Comparison of ENCODE assay signal across 25 cellular contexts in genomic region chr9:119074017-119074416, GRCh38.
DNase-seq lines count a peak whose midpoint lies in the region; ATAC-seq, FAIRE-seq and TF ChIP-seq lines count a peak whose summit lies in the region.
"Had no signal": no experiment of that assay in that cellular context is flagged by ENCODE, and none has a peak within 500 bp of the region (broad histone marks: within the 10 kb centered on the region; RNA-seq: fewer than 3 reads in every experiment).

No MANE protein-coding gene starts in this region.

- H3K27ac ChIP-seq in MM.1S (ENCODE audit: low read length) (no peak overlapping the region), pancreas (no peak overlapping the region)
- H3K27ac ChIP-seq: heart right ventricle, prostate gland, SJSA1, stomach, tibial artery, vagina had no signal

- WGBS in pancreas, 2 donors: 17 to 22% methylated on average over 4 of the region's 4 CpGs

- no peaks in the 10 kb centered on the region for H3K9me2 ChIP-seq in MM.1S (replicated peaks; ENCODE audit: insufficient read depth, low read length)

- DNase-seq in GM12865 (ENCODE audit: low read depth) (peak; percentile 45), MM.1S (peak; percentile 81), islet precursor cell (peak; percentile 56), mesenteric fat pad (ENCODE audit: low spot score) (no peak), pancreas (no peak), HT-29 (ENCODE audit: low spot score) (no peak)
- DNase-seq: activated CD4-positive, alpha-beta T cell treated with anti-CD3 and anti-CD28 coated beads for 48 hours; activated CD8-positive, alpha-beta memory T cell treated with anti-CD3 and anti-CD28 coated beads for 24 hours; activated naive CD4-positive, alpha-beta T cell treated with anti-CD3 and anti-CD28 coated beads, Interleukin-2, amount 50 U/mL, for 16 hours; activated T-cell treated with anti-CD3 and anti-CD28 coated beads for 4 hours; amygdala; H7; heart right ventricle; NCI-H1930; NCI-H526 treated with DMSO at 0.1 percent for 48 hours; stimulated activated CD8-positive, alpha-beta memory T cell treated with anti-CD3 and anti-CD28 coated beads, Interleukin-4, amount 100 ng/mL, for 48 hours; stomach; T1000; tibial artery had no signal

- H4K20me1 ChIP-seq in MM.1S (ENCODE audit: insufficient read depth, low read length): no peaks in the 10 kb centered on the region

- FAIRE-seq in pancreas (lab: Jason Lieb, UNC): no peak
- FAIRE-seq: endothelial cell of umbilical vein had no signal

- ATAC-seq in GM19467 (IDR thresholded peaks at IDR 0.05; ENCODE audit: unreplicated experiment): peak; percentile 50
- no peak for ATAC-seq in pancreas
- ATAC-seq: heart right ventricle, sciatic nerve had no signal

- no peak overlapping the region for H3K4me2 ChIP-seq in MM.1S (ENCODE audit: low read depth, low read length)

- no peaks in the 10 kb centered on the region for H3K4me1 ChIP-seq in MM.1S (ENCODE audit: low read length)
- no peaks in the 10 kb centered on the region for H3K4me1 ChIP-seq in pancreas
- H3K4me1 ChIP-seq: heart right ventricle, prostate gland, SJSA1, stomach, vagina had no signal

- H2AFZ ChIP-seq in MM.1S (ENCODE audit: low read length): no peak overlapping the region

- H3K9ac ChIP-seq in MM.1S (ENCODE audit: low read length): no peak overlapping the region

- intact Hi-C loops in pancreas (cut with DNase I): no loop called here

- H3K4me3 ChIP-seq in GM12865 (ENCODE audit: low read depth, low read length) (no peak overlapping the region), MM.1S (ENCODE audit: low read length) (no peak overlapping the region), pancreas (no peak overlapping the region)
- H3K4me3 ChIP-seq: heart right ventricle, prostate gland, SJSA1, stomach, tibial artery, vagina had no signal

- no peaks in the 10 kb centered on the region for H3K36me3 ChIP-seq in MM.1S (replicated peaks; ENCODE audit: insufficient read depth, low read length)
- no peaks in the 10 kb centered on the region for H3K36me3 ChIP-seq in pancreas
- H3K36me3 ChIP-seq: heart right ventricle, prostate gland, SJSA1, stomach, tibial artery, vagina had no signal

- H3F3A ChIP-seq in MM.1S (ENCODE audit: insufficient read depth, low read length): no peaks in the 10 kb centered on the region

- H3K27me3 ChIP-seq in MM.1S (replicated peaks; ENCODE audit: insufficient read depth, low read length) (no peaks in the 10 kb centered on the region), pancreas (no peaks in the 10 kb centered on the region)
- H3K27me3 ChIP-seq: heart right ventricle, SJSA1, stomach, tibial artery, vagina had no signal

- H3K9me3 ChIP-seq in MM.1S (replicated peaks; ENCODE audit: insufficient read depth, low read length) (no peaks in the 10 kb centered on the region), pancreas (no peaks in the 10 kb centered on the region)
- H3K9me3 ChIP-seq: heart right ventricle, prostate gland, SJSA1, stomach, tibial artery, vagina had no signal

- no peaks in the 10 kb centered on the region for H3K79me2 ChIP-seq in MM.1S (ENCODE audit: low read length)

- no peak for TF ChIP-seq CTCF in GM12865 (IDR thresholded peaks at IDR 0.05; ENCODE audit: insufficient read depth, low read depth, low read length, missing control alignments)
- TF ChIP-seq CTCF in MM.1S (IDR thresholded peaks at IDR 0.05; ENCODE audit: low read length): no peak
- TF ChIP-seq CTCF in pancreas (IDR thresholded peaks at IDR 0.05): no peak

Comparison
In these comparisons a context has a peak if more than half of its experiments do, and no peak if none do; other contexts are left out.
1. DNase-seq: peak in GM12865 (single experiment), MM.1S (single experiment) and islet precursor cell (single experiment); none in mesenteric fat pad (single experiment), pancreas (0 of 6) and HT-29 (single experiment).